Comparison of ENCODE assay signal across 34 cellular contexts in the genomic region with DNA sequence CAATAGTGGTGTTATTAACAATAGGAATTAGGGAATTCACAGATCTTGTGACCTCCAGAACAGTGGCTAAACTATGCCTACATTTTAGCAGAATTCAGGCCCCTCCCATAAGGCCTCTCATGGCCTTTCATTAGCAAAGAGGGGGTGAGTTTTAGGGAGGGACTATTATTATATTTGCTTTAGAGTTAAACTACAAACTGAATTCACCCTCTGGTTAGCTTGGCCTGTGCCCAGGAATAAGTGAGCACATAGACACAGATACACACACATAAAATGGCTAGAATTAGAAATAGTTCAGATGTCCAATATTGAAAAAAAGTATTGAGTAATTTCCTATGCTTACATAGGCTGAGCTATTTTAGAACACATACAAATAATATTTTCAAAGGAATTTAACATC.
"Had no signal": no experiment of that assay in that cellular context is flagged by ENCODE, and none has a peak within 500 bp of the region (broad histone marks: within the 10 kb centered on the region; RNA-seq: fewer than 3 reads in every experiment).

No MANE protein-coding gene starts in this region.

- DNase-seq: Karpas-422, Kasumi-1, MG63, MM.1S, MV-4-11, NCI-H1048, NCI-H1092, NCI-H1092 treated with DMSO at 0.1 percent for 48 hours, NCI-H1105, NCI-H1105 treated with DMSO at 0.1 percent for 48 hours, NCI-H1417, NCI-H1417 treated with DMSO at 0.1 percent for 48 hours, NCI-H1436, NCI-H1436 treated with DMSO at 0.1 percent for 48 hours, NCI-H146, NCI-H1694, NCI-H1694 treated with DMSO at 0.1 percent for 48 hours, NCI-H187, NCI-H187 treated with DMSO at 0.1 percent for 48 hours, NCI-H1930, NCI-H2029, NCI-H2029 treated with DMSO at 0.1 percent for 48 hours, NCI-H2081, NCI-H2081 treated with DMSO at 0.1 percent for 48 hours, NCI-H2107, NCI-H2171, NCI-H2171 treated with DMSO at 0.1 percent for 48 hours, NCI-H2227 treated with DMSO at 0.1 percent for 48 hours, NCI-H226, NCI-H345, NCI-H446, NCI-H446 treated with DMSO at 0.1 percent for 48 hours, NCI-H510A, NCI-H510A treated with DMSO at 0.1 percent for 48 hours had no signal

- H3K36me3 ChIP-seq: MG63 had no signal

- H3K27me3 ChIP-seq: MG63 had no signal

- H3K4me3 ChIP-seq: MG63 had no signal

- H3K9me3 ChIP-seq: MG63 had no signal
